In the genomic region with DNA sequence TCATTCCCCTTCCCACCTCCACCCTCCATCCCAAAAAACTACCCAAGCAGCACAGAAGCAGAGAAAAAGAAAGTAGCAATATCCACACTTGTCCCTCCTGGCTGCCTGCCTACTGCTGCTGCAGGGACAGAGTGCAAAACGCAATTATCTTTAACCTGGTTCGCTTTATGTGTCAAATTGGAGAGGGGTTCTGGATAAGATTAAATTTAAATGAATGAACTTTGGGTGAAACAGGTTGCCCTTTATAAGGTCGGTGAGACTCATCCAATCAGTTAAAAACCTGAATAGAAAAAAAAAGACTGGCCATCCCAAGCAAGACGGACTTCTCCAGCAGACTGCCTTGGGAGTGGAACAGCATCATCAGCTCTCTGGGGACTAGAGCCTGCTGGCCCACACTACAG, we compare ENCODE assay signal across 19 cellular contexts.
DNase-seq lines count a peak whose midpoint lies in the region.
"Had no signal": no experiment of that assay in that cellular context is flagged by ENCODE, and none has a peak within 500 bp of the region (broad histone marks: within the 10 kb centered on the region; RNA-seq: fewer than 3 reads in every experiment).

No MANE protein-coding gene starts in this region.

- H2BK5ac ChIP-seq in trophoblast cell (ENCODE audit: low read depth, low read length, poor library complexity), result no peak overlapping the region

- peak overlapping the region; percentile 82 for H3K27ac Mint-ChIP-seq in activated T-cell treated with anti-CD3 and anti-CD28 coated beads, Interleukin-2, amount 50 U/mL, for 24 hours
- peak overlapping the region in 2 of 3 donors; percentile 47 to 76 for H3K27ac Mint-ChIP-seq in IgD-negative memory B cell
- H3K27ac Mint-ChIP-seq in activated naive CD8-positive, alpha-beta T cell, result peak overlapping the region; percentile 95

- H3K27ac ChIP-seq in trophoblast cell (ENCODE audit: low read depth, low read length), result no peak overlapping the region
- H3K27ac ChIP-seq: C4-2B, ovary, right atrium auricular region, vagina had no signal

- H2AFZ ChIP-seq in trophoblast cell (ENCODE audit: insufficient read depth, low read length, poor library complexity), result no peak overlapping the region

- H3K4me3 ChIP-seq in trophoblast cell (ENCODE audit: low read depth, low read length), result peak overlapping the region; percentile 5
- H3K4me3 ChIP-seq: ovary, right atrium auricular region, vagina had no signal

- H3K4me2 ChIP-seq in trophoblast cell (ENCODE audit: low read length), result no peak overlapping the region

- no peak overlapping the region for H4K12ac ChIP-seq in trophoblast cell (ENCODE audit: low read depth, low read length)

- no peak overlapping the region for H3K4me3 Mint-ChIP-seq in activated T-cell treated with anti-CD3 and anti-CD28 coated beads, Interleukin-2, amount 50 U/mL, for 24 hours
- H3K4me3 Mint-ChIP-seq in IgD-negative memory B cell, result peak overlapping the region in 1 of 4 donors; percentile 33
- H3K4me3 Mint-ChIP-seq in activated naive CD8-positive, alpha-beta T cell, result peak overlapping the region; percentile 20

- no peak overlapping the region for H2AK5ac ChIP-seq in trophoblast cell (ENCODE audit: low read length)

- no peak overlapping the region for H3K23ac ChIP-seq in trophoblast cell (ENCODE audit: low read length)

- H3K14ac ChIP-seq in trophoblast cell (ENCODE audit: low read length), result no peak overlapping the region

- no peaks in the 10 kb centered on the region for H3K79me1 ChIP-seq in trophoblast cell (ENCODE audit: low read length)

- no peaks in the 10 kb centered on the region for H3K36me3 ChIP-seq in trophoblast cell (ENCODE audit: control insufficient read depth in 1 of 2, insufficient read depth in 2 of 2, low read length in 2 of 2)
- H3K36me3 ChIP-seq: ovary, right atrium auricular region, vagina had no signal

- H3K27me3 ChIP-seq in trophoblast cell (ENCODE audit: insufficient read depth, low read length), result no peaks in the 10 kb centered on the region
- H3K27me3 ChIP-seq: ovary, right atrium auricular region, vagina had no signal

- H3K27me3 Mint-ChIP-seq in activated T-cell treated with anti-CD3 and anti-CD28 coated beads, Interleukin-2, amount 50 U/mL, for 24 hours, result no peaks in the 10 kb centered on the region
- H3K27me3 Mint-ChIP-seq in IgD-negative memory B cell, result no peaks in the 10 kb centered on the region
- H3K27me3 Mint-ChIP-seq in activated naive CD8-positive, alpha-beta T cell, result no peaks in the 10 kb centered on the region

- no peak for DNase-seq in activated T-cell treated with anti-CD3 and anti-CD28 coated beads, Interleukin-2, amount 50 U/mL, for 24 hours
- DNase-seq in activated T-cell treated with anti-CD3 and anti-CD28 coated beads, Interleukin-2, amount 50 U/mL, for 1 hour, result no peak
- DNase-seq in trophoblast cell (no peak), NCI-H1694 treated with DMSO at 0.1 percent for 48 hours (lab: John Stamatoyannopoulos, UW) (no peak), GM03348 (ENCODE audit: low spot score) (no peak)
- no peak for DNase-seq in activated CD4-positive, CD25-positive, alpha-beta regulatory T cell (lab: John Stamatoyannopoulos, UW)
- DNase-seq: activated gamma-delta T cell treated with Interleukin-2 at 50 U/mL for 16 hours; DMS53; effector CD8-positive, alpha-beta T cell; H7; KG1; ovary; SIG-M5; stimulated activated CD4-positive, alpha-beta T cell treated with anti-CD3 and anti-CD28 coated beads, Interleukin-12 subunit alpha, Interleukin-12 subunit beta, amount 100 ng/mL, for 4 hours had no signal

- H3K18ac ChIP-seq in trophoblast cell (ENCODE audit: low read length), result no peak overlapping the region

- H3K9me3 Mint-ChIP-seq in activated T-cell treated with anti-CD3 and anti-CD28 coated beads, Interleukin-2, amount 50 U/mL, for 24 hours, result no peaks in the 10 kb centered on the region
- no peaks in the 10 kb centered on the region for H3K9me3 Mint-ChIP-seq in IgD-negative memory B cell
- peaks cover 6% of the 10 kb centered on the region for H3K9me3 Mint-ChIP-seq in activated naive CD8-positive, alpha-beta T cell (ENCODE audit: low read depth)

- no peak overlapping the region for H4K91ac ChIP-seq in trophoblast cell (ENCODE audit: low read depth, low read length)

- no peaks in the 10 kb centered on the region for H3K4me1 ChIP-seq in trophoblast cell (ENCODE audit: control insufficient read depth in 1 of 2, insufficient read depth in 2 of 2, low read length in 2 of 2)
- H3K4me1 ChIP-seq: right atrium auricular region had no signal

- no peaks in the 10 kb centered on the region for H3K79me2 ChIP-seq in trophoblast cell (ENCODE audit: control insufficient read depth, insufficient read depth, low read length, poor library complexity)

- H3K9ac ChIP-seq in trophoblast cell (ENCODE audit: low read length), result no peak overlapping the region

- WGBS in trophoblast cell (ENCODE audit: extremely low coverage, insufficient coverage, insufficient read length), result no CpG with 5 or more reads among the region's 4 CpGs

- peaks cover 2% of the 10 kb centered on the region for H3K9me3 ChIP-seq in trophoblast cell (ENCODE audit: insufficient read depth, low read depth, low read length)
- H3K9me3 ChIP-seq: ovary, right atrium auricular region, vagina had no signal

- no peak overlapping the region for H2BK120ac ChIP-seq in trophoblast cell (ENCODE audit: insufficient read depth, low read length, poor library complexity)

- no peak overlapping the region for H2BK12ac ChIP-seq in trophoblast cell (ENCODE audit: low read length)

- H4K8ac ChIP-seq in trophoblast cell (ENCODE audit: low read depth, low read length), result no peak overlapping the region

- H3K4me1 Mint-ChIP-seq in activated T-cell treated with anti-CD3 and anti-CD28 coated beads, Interleukin-2, amount 50 U/mL, for 24 hours (ENCODE audit: low read depth), result peaks cover 86% of the 10 kb centered on the region
- H3K4me1 Mint-ChIP-seq in IgD-negative memory B cell, result peaks cover 48 to 63% (median 56%) of the 10 kb centered on the region in 3 donors
- peaks cover 82% of the 10 kb centered on the region for H3K4me1 Mint-ChIP-seq in activated naive CD8-positive, alpha-beta T cell (ENCODE audit: low read depth)

- H3K4ac ChIP-seq in trophoblast cell (ENCODE audit: low read depth, low read length), result no peak overlapping the region

- peaks cover 36% of the 10 kb centered on the region for H3K36me3 Mint-ChIP-seq in activated T-cell treated with anti-CD3 and anti-CD28 coated beads, Interleukin-2, amount 50 U/mL, for 24 hours (ENCODE audit: low read depth)
- H3K36me3 Mint-ChIP-seq in IgD-negative memory B cell, result peaks cover 14% of the 10 kb centered on the region
- peaks cover 15% of the 10 kb centered on the region for H3K36me3 Mint-ChIP-seq in activated naive CD8-positive, alpha-beta T cell
